8 cellular contexts compared by ENCODE assay signal in the genomic region with DNA sequence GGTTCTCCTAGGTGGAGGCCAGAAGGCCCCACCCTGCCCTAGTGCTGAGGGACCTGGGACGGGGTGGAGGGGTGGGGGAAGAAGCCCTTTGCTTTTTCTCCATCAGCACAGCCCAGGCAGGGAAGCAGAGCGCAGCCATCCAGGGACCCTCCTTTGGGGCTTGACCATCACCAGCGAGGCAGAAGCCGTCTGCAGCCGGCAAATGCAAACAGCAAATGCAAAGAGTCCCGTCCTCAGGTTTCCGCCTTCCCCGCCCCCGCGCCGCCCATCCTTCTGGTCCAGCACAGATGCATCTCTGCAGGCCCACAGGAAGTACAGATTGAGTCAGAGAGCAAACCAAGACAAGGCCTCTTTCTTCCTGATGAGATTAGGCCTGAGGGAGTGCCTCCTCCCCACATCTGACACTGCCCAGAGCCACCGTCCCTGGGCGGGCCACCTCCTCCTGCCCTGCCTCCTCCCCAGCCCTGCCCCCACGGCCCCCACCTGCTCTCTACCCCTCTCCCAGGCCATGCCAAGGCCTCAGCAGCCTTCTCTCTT. TPM values are rescaled to one million over a fixed set of nuclear protein-coding genes. Genes with fewer than 3 reads are reported as not detected.
DNase-seq lines count a peak whose midpoint lies in the region; ATAC-seq, FAIRE-seq and TF ChIP-seq lines count a peak whose summit lies in the region.

No MANE protein-coding gene starts in this region.

- CTCF ChIA-PET in activated CD4-positive, alpha-beta T cell treated with anti-CD3 and anti-CD28 coated beads for 36 hours (lab: Charles Lee): interaction anchor here (0.6 kb wide), 1 partner anchor 35 kb away, joined by 4 read pairs; no protein-coding TSS in a partner anchor

- ATAC-seq in activated CD4-positive, alpha-beta T cell treated with anti-CD3 and anti-CD28 coated beads for 36 hours: peak; percentile 97
- ATAC-seq in HG02763 (IDR thresholded peaks at IDR 0.05; ENCODE audit: unreplicated experiment): peak; percentile 96

- POLR2A ChIA-PET in activated CD4-positive, alpha-beta T cell treated with anti-CD3 and anti-CD28 coated beads for 36 hours (lab: Charles Lee): no interaction called here

- H4K8ac ChIP-seq in mesendoderm (ENCODE audit: low read depth, low read length): no peak overlapping the region

- DNase-seq in activated CD4-positive, alpha-beta T cell treated with anti-CD3 and anti-CD28 coated beads for 36 hours: peak; percentile 61
- no peak for DNase-seq in activated CD4-positive, alpha-beta T cell treated with anti-CD3 and anti-CD28 coated beads for 1 hour
- DNase-seq in NT2/D1 (ENCODE audit: low read depth, low spot score) (peak; percentile 46), astrocyte (ENCODE audit: low read depth) (peak; percentile 36), mesendoderm (peak; percentile 82), NCI-H526 (lab: John Stamatoyannopoulos, UW) (no peak), Kasumi-1 (lab: John Stamatoyannopoulos, UW) (no peak)

- H2BK5ac ChIP-seq in mesendoderm (ENCODE audit: low read length): no peak overlapping the region

- H3K4me3 ChIP-seq in NT2/D1 (ENCODE audit: insufficient read length, low read depth): no peak overlapping the region
- H3K4me3 ChIP-seq in astrocyte (ENCODE audit: insufficient read depth, low read depth, low read length): no peak overlapping the region
- H3K4me3 ChIP-seq in mesendoderm (ENCODE audit: low read length): no peak overlapping the region

- peak overlapping the region; percentile 47 for H3K27ac Mint-ChIP-seq in activated CD4-positive, alpha-beta T cell treated with anti-CD3 and anti-CD28 coated beads for 36 hours
- peak overlapping the region; percentile 62 for H3K27ac Mint-ChIP-seq in astrocyte (ENCODE audit: unreplicated experiment)

- no peaks in the 10 kb centered on the region for H4K20me1 ChIP-seq in astrocyte (ENCODE audit: insufficient read depth, low read length)

- TF ChIP-seq CTCF in astrocyte (IDR thresholded peaks at IDR 0.05; ENCODE audit: insufficient read depth, low read depth, low read length): no peak

- H3K56ac ChIP-seq in mesendoderm (ENCODE audit: low read length): no peak overlapping the region

- H3K79me2 ChIP-seq in astrocyte (ENCODE audit: insufficient read depth, low read length): no peaks in the 10 kb centered on the region
- peaks cover 16% of the 10 kb centered on the region for H3K79me2 ChIP-seq in mesendoderm (ENCODE audit: control insufficient read depth, insufficient read depth, low read length)

- H3K27ac ChIP-seq in astrocyte (ENCODE audit: low read depth, low read length) (no peak overlapping the region), mesendoderm (ENCODE audit: low read depth, low read length) (peak overlapping the region; percentile 55)

- no peak overlapping the region for H3K4me3 Mint-ChIP-seq in activated CD4-positive, alpha-beta T cell treated with anti-CD3 and anti-CD28 coated beads for 36 hours
- H3K4me3 Mint-ChIP-seq in astrocyte (ENCODE audit: unreplicated experiment): no peak overlapping the region

- H2BK120ac ChIP-seq in mesendoderm (ENCODE audit: low read depth, low read length): no peak overlapping the region

- H3K4me2 ChIP-seq in astrocyte (ENCODE audit: low read length) (peak overlapping the region; percentile 22), mesendoderm (ENCODE audit: low read length) (no peak overlapping the region)

- H3K36me3 ChIP-seq in NT2/D1 (ENCODE audit: insufficient read depth, insufficient read length, low read length) (peaks cover 9% of the 10 kb centered on the region), astrocyte (ENCODE audit: insufficient read depth, low read length) (no peaks in the 10 kb centered on the region), mesendoderm (ENCODE audit: control insufficient read depth, insufficient read depth, low read length) (no peaks in the 10 kb centered on the region)

- H4K5ac ChIP-seq in mesendoderm (ENCODE audit: low read length): no peak overlapping the region

- H3K23ac ChIP-seq in mesendoderm (ENCODE audit: low read length): no peak overlapping the region

- H3K4me1 ChIP-seq in NT2/D1 (ENCODE audit: insufficient read depth, insufficient read length) (peaks cover 22% of the 10 kb centered on the region), astrocyte (ENCODE audit: insufficient read depth, low read length) (peaks cover 4% of the 10 kb centered on the region), mesendoderm (ENCODE audit: control insufficient read depth, low read depth, low read length) (peaks cover 5% of the 10 kb centered on the region)

- H3K4me1 Mint-ChIP-seq in activated CD4-positive, alpha-beta T cell treated with anti-CD3 and anti-CD28 coated beads for 36 hours: peaks cover 28% of the 10 kb centered on the region
- H3K4me1 Mint-ChIP-seq in astrocyte (ENCODE audit: low read depth, unreplicated experiment): peaks cover 6% of the 10 kb centered on the region

- H3K4ac ChIP-seq in mesendoderm (ENCODE audit: low read depth, low read length): no peak overlapping the region

- no peak for FAIRE-seq in astrocyte (lab: Jason Lieb, UNC)

- H3K9ac ChIP-seq in NT2/D1 (ENCODE audit: insufficient read length, low read depth) (peak overlapping the region; percentile 29), astrocyte (ENCODE audit: low read length) (no peak overlapping the region), mesendoderm (ENCODE audit: low read length) (no peak overlapping the region)

- H3K36me3 Mint-ChIP-seq in activated CD4-positive, alpha-beta T cell treated with anti-CD3 and anti-CD28 coated beads for 36 hours (ENCODE audit: low read depth): no peaks in the 10 kb centered on the region
- H3K36me3 Mint-ChIP-seq in astrocyte (ENCODE audit: low read depth, unreplicated experiment): no peaks in the 10 kb centered on the region

- H2BK15ac ChIP-seq in mesendoderm (replicated peaks; ENCODE audit: low read depth): no peak overlapping the region

- H3K27me3 Mint-ChIP-seq in activated CD4-positive, alpha-beta T cell treated with anti-CD3 and anti-CD28 coated beads for 36 hours: no peaks in the 10 kb centered on the region
- H3K27me3 Mint-ChIP-seq in astrocyte (ENCODE audit: low read depth, unreplicated experiment): peaks cover 9% of the 10 kb centered on the region

- H2AFZ ChIP-seq in astrocyte (ENCODE audit: low read depth, low read length): no peak overlapping the region

- peak overlapping the region; percentile 5 for H3K18ac ChIP-seq in mesendoderm (ENCODE audit: low read length)

- peaks cover 14% of the 10 kb centered on the region for H3K79me1 ChIP-seq in mesendoderm (ENCODE audit: low read length)

- H3K9me3 ChIP-seq in NT2/D1 (ENCODE audit: insufficient read depth, low read length) (no peaks in the 10 kb centered on the region), astrocyte (ENCODE audit: insufficient read depth, low read depth, low read length) (no peaks in the 10 kb centered on the region)

- H3K27me3 ChIP-seq in NT2/D1 (ENCODE audit: insufficient read depth, insufficient read length) (no peaks in the 10 kb centered on the region), astrocyte (ENCODE audit: insufficient read depth, low read length) (no peaks in the 10 kb centered on the region), mesendoderm (ENCODE audit: insufficient read depth, low read length, poor library complexity) (no peaks in the 10 kb centered on the region)

- H3K9me3 Mint-ChIP-seq in activated CD4-positive, alpha-beta T cell treated with anti-CD3 and anti-CD28 coated beads for 36 hours (ENCODE audit: low read depth): no peaks in the 10 kb centered on the region
- H3K9me3 Mint-ChIP-seq in astrocyte (ENCODE audit: unreplicated experiment): no peaks in the 10 kb centered on the region

- intact Hi-C loops in activated CD4-positive, alpha-beta T cell treated with anti-CD3 and anti-CD28 coated beads for 36 hours (cut with DNase I, micrococcal nuclease): no loop called here

- WGBS in mesendoderm (ENCODE audit: extremely low coverage, insufficient coverage, low lambda C conversion rate): no CpG with 5 or more reads among the region's 14 CpGs

- H2AK5ac ChIP-seq in mesendoderm (ENCODE audit: low read length): no peak overlapping the region

RNA-seq across cellular contexts. Expression of a gene that starts 23.4 kb away (rescaled TPM):
- 10 to 100 TPM in 1 of 2 experiments, 1 to 10 TPM in 1; 9.7 to 10.3 TPM for total RNA-seq in activated CD4-positive, alpha-beta T cell treated with anti-CD3 and anti-CD28 coated beads for 36 hours
- total RNA-seq in astrocyte: 11.1 TPM in 2 replicates
- 44.1 TPM for polyA plus RNA-seq in mesendoderm (2013, experiment 1 of 2)
- polyA plus RNA-seq in mesendoderm (2013, experiment 2 of 2): 45.6 TPM

RNA-seq across cellular contexts. Expression of a gene that starts 50.0 kb away (rescaled TPM):
- total RNA-seq in activated CD4-positive, alpha-beta T cell treated with anti-CD3 and anti-CD28 coated beads for 36 hours: 10 to 100 TPM; 54.6 to 59.6 TPM
- total RNA-seq in astrocyte: 34.1 and 37.6 TPM in 2 replicates
- 7.3 TPM for polyA plus RNA-seq in mesendoderm (2013, experiment 1 of 2)
- 7.3 TPM for polyA plus RNA-seq in mesendoderm (2013, experiment 2 of 2)

Comparison
In these comparisons a context has a peak if more than half of its experiments do, and no peak if none do; other contexts are left out.
1. DNase-seq: peak in activated CD4-positive, alpha-beta T cell treated with anti-CD3 and anti-CD28 coated beads for 36 hours (single experiment), NT2/D1 (single experiment), astrocyte (single experiment) and mesendoderm (single experiment); none in activated CD4-positive, alpha-beta T cell treated with anti-CD3 and anti-CD28 coated beads for 1 hour (single experiment), NCI-H526 (0 of 2) and Kasumi-1 (0 of 2).